ENCODE assay signal across 16 cellular contexts in the genomic region with DNA sequence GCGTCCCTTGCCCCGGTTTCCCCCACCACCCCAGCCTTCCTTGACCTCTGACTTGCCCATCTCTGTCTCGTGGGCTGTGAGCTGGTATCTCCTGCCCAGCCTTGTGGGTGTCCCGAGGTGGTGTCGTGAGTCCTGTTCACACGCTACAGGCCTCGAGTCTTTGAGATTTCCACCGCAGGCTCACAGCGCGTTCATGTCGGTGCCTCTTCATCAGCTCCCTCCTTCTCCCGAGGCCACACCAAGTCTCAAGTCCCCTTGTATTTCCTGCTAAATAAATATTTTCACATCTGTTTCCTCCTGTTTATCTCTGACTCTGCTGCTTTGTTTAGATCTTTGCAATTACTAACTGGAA.
A peak's percentile ranks its signal among the peaks of the same experiment; 100 is the strongest.
DNase-seq lines count a peak whose midpoint lies in the region; ATAC-seq and TF ChIP-seq lines count a peak whose summit lies in the region.
"Had no signal": no experiment of that assay in that cellular context is flagged by ENCODE, and none has a peak within 500 bp of the region (broad histone marks: within the 10 kb centered on the region; RNA-seq: fewer than 3 reads in every experiment).

No MANE protein-coding gene starts in this region.

- H3K4me2 ChIP-seq in trophoblast cell (ENCODE audit: low read length): no peak overlapping the region
- H3K4me2 ChIP-seq: PC-9 had no signal

- POLR2A ChIA-PET in Caco-2 (lab: Charles Lee): no interaction called here

- H2AFZ ChIP-seq in trophoblast cell (ENCODE audit: insufficient read depth, low read length, poor library complexity): no peak overlapping the region
- H2AFZ ChIP-seq: PC-9 had no signal

- DNase-seq in Caco-2 (no peak), cardiac fibroblast (ENCODE audit: low read depth in 2 of 2) (peak; percentile 16 to 21), kidney tubule cell (ENCODE audit: low spot score) (peak; percentile 23), trophoblast cell (no peak), GDM1 (lab: John Stamatoyannopoulos, UW) (no peak), ureter (ENCODE audit: low spot score) (no peak), GM19240 (ENCODE audit: insufficient read length, low spot score) (no peak)
- no peak for DNase-seq in activated CD8-positive, alpha-beta memory T cell treated with anti-CD3 and anti-CD28 coated beads, Interleukin-2, amount 10 ng/mL, durations not matched to agents 7 days and 5 days
- DNase-seq: activated CD4-positive, alpha-beta T cell treated with anti-CD3 and anti-CD28 coated beads for 36 hours; activated T-cell treated with anti-CD3 and anti-CD28 coated beads, Interleukin-2, amount 50 U/mL, for 4 hours; effector CD4-positive, alpha-beta T cell; left colon; NCI-H1105; NCI-H510A; PC-9; uterus had no signal

- no peaks in the 10 kb centered on the region for H3K27me3 Mint-ChIP-seq in Caco-2 (ENCODE audit: insufficient read depth, unreplicated experiment)
- H3K27me3 Mint-ChIP-seq in activated CD8-positive, alpha-beta memory T cell treated with anti-CD3 and anti-CD28 coated beads, Interleukin-2, amount 10 ng/mL, durations not matched to agents 7 days and 5 days: peaks cover 6% of the 10 kb centered on the region

- no peaks in the 10 kb centered on the region for H3K9me3 ChIP-seq in Caco-2
- H3K9me3 ChIP-seq in trophoblast cell (ENCODE audit: insufficient read depth, low read depth, low read length): peaks cover 2% of the 10 kb centered on the region
- H3K9me3 ChIP-seq: uterus had no signal

- peak overlapping the region; percentile 81 for H3K27ac Mint-ChIP-seq in Caco-2 (ENCODE audit: unreplicated experiment)
- H3K27ac Mint-ChIP-seq in activated CD8-positive, alpha-beta memory T cell treated with anti-CD3 and anti-CD28 coated beads, Interleukin-2, amount 10 ng/mL, durations not matched to agents 7 days and 5 days: no peak overlapping the region
- H3K27ac Mint-ChIP-seq: activated CD4-positive, alpha-beta T cell treated with anti-CD3 and anti-CD28 coated beads for 36 hours had no signal

- no peaks in the 10 kb centered on the region for H3K79me1 ChIP-seq in trophoblast cell (ENCODE audit: low read length)

- no peak overlapping the region for H3K9ac ChIP-seq in trophoblast cell (ENCODE audit: low read length)

- no peak overlapping the region for H3K4me3 Mint-ChIP-seq in Caco-2 (ENCODE audit: unreplicated experiment)
- no peak overlapping the region for H3K4me3 Mint-ChIP-seq in activated CD8-positive, alpha-beta memory T cell treated with anti-CD3 and anti-CD28 coated beads, Interleukin-2, amount 10 ng/mL, durations not matched to agents 7 days and 5 days
- H3K4me3 Mint-ChIP-seq: activated CD4-positive, alpha-beta T cell treated with anti-CD3 and anti-CD28 coated beads for 36 hours; activated T-cell treated with anti-CD3 and anti-CD28 coated beads, Interleukin-2, amount 50 U/mL, for 4 hours had no signal

- H3K4me3 ChIP-seq in Caco-2 (ENCODE audit: low read depth, low read length) (no peak overlapping the region), cardiac fibroblast (replicated peaks in 1 of 2; ENCODE audit: low read depth in 2 of 2, low read length in 2 of 2) (no peak overlapping the region), trophoblast cell (ENCODE audit: low read depth, low read length) (no peak overlapping the region)
- H3K4me3 ChIP-seq: PC-9, uterus had no signal

- H2BK12ac ChIP-seq in trophoblast cell (ENCODE audit: low read length): no peak overlapping the region

- ATAC-seq in activated CD8-positive, alpha-beta memory T cell treated with anti-CD3 and anti-CD28 coated beads, Interleukin-2, amount 10 ng/mL, durations not matched to agents 7 days and 5 days: no peak
- ATAC-seq: activated CD4-positive, alpha-beta T cell treated with anti-CD3 and anti-CD28 coated beads for 36 hours; activated T-cell treated with anti-CD3 and anti-CD28 coated beads, Interleukin-2, amount 50 U/mL, for 4 hours; left colon had no signal

- H3K4me1 ChIP-seq in Caco-2: peaks cover 20% of the 10 kb centered on the region
- peaks cover 5 to 6% of the 10 kb centered on the region in 2 experiments for H3K4me1 ChIP-seq in trophoblast cell (ENCODE audit: control insufficient read depth in 1 of 2, insufficient read depth in 2 of 2, low read length in 2 of 2)
- H3K4me1 ChIP-seq: uterus had no signal

- H3K9me3 Mint-ChIP-seq in Caco-2 (ENCODE audit: unreplicated experiment): no peaks in the 10 kb centered on the region
- no peaks in the 10 kb centered on the region for H3K9me3 Mint-ChIP-seq in activated CD8-positive, alpha-beta memory T cell treated with anti-CD3 and anti-CD28 coated beads, Interleukin-2, amount 10 ng/mL, durations not matched to agents 7 days and 5 days (ENCODE audit: low read depth)
- H3K9me3 Mint-ChIP-seq: activated T-cell treated with anti-CD3 and anti-CD28 coated beads, Interleukin-2, amount 50 U/mL, for 4 hours had no signal

- no peak overlapping the region for H4K12ac ChIP-seq in trophoblast cell (ENCODE audit: low read depth, low read length)

- H2BK120ac ChIP-seq in trophoblast cell (ENCODE audit: insufficient read depth, low read length, poor library complexity): peak overlapping the region; percentile 10

- no peak for TF ChIP-seq CTCF in Caco-2 (IDR thresholded peaks at IDR 0.05; ENCODE audit: insufficient read depth in 1 of 2, low read depth in 1 of 2, low read length in 1 of 2, severe bottlenecking in 1 of 2, unreplicated experiment in 1 of 2)
- no peak for TF ChIP-seq CTCF in cardiac fibroblast (IDR thresholded peaks at IDR 0.05; ENCODE audit: low read depth, low read length)

- peaks cover 1% of the 10 kb centered on the region; the same call in 1 of the 2 replicates for H3K36me3 ChIP-seq in Caco-2 (ENCODE audit: control insufficient read depth, insufficient read depth, low read length)
- no peaks in the 10 kb centered on the region for H3K36me3 ChIP-seq in trophoblast cell (ENCODE audit: control insufficient read depth in 1 of 2, insufficient read depth in 2 of 2, low read length in 2 of 2)
- H3K36me3 ChIP-seq: uterus had no signal

- peaks cover 27% of the 10 kb centered on the region for H3K36me3 Mint-ChIP-seq in Caco-2 (ENCODE audit: insufficient read depth, unreplicated experiment)
- H3K36me3 Mint-ChIP-seq in activated CD8-positive, alpha-beta memory T cell treated with anti-CD3 and anti-CD28 coated beads, Interleukin-2, amount 10 ng/mL, durations not matched to agents 7 days and 5 days: no peaks in the 10 kb centered on the region

- CTCF ChIA-PET in Caco-2 (lab: Charles Lee): no interaction called here
- CTCF ChIA-PET in activated CD8-positive, alpha-beta memory T cell treated with anti-CD3 and anti-CD28 coated beads, Interleukin-2, amount 10 ng/mL, durations not matched to agents 7 days and 5 days (lab: Charles Lee): no interaction called here

- no peak overlapping the region for H3K23ac ChIP-seq in trophoblast cell (ENCODE audit: low read length)

- H3K18ac ChIP-seq in trophoblast cell (ENCODE audit: low read length): no peak overlapping the region

- H4K91ac ChIP-seq in trophoblast cell (ENCODE audit: low read depth, low read length): no peak overlapping the region

- H4K8ac ChIP-seq in trophoblast cell (ENCODE audit: low read depth, low read length): no peak overlapping the region

- no peak overlapping the region for H2AK5ac ChIP-seq in trophoblast cell (ENCODE audit: low read length)

- H3K27me3 ChIP-seq in Caco-2 (replicated peaks; ENCODE audit: control insufficient read depth, insufficient read depth, low read length) (no peaks in the 10 kb centered on the region), trophoblast cell (ENCODE audit: insufficient read depth, low read length) (no peaks in the 10 kb centered on the region)
- H3K27me3 ChIP-seq: uterus had no signal

- no peak overlapping the region for H3K27ac ChIP-seq in trophoblast cell (ENCODE audit: low read depth, low read length)
- H3K27ac ChIP-seq: PC-9 had no signal

- H2BK5ac ChIP-seq in trophoblast cell (ENCODE audit: low read depth, low read length, poor library complexity): no peak overlapping the region

- no peak overlapping the region for H3K4ac ChIP-seq in trophoblast cell (ENCODE audit: low read depth, low read length)

- H3K79me2 ChIP-seq in trophoblast cell (ENCODE audit: control insufficient read depth, insufficient read depth, low read length, poor library complexity): peaks cover 1% of the 10 kb centered on the region

- no TSS peak for BruUV-seq in Caco-2 (replicated peaks; lab: Mats Ljungman, UMichigan)

- peaks cover 39% of the 10 kb centered on the region for H3K4me1 Mint-ChIP-seq in Caco-2 (ENCODE audit: low read depth, unreplicated experiment)
- H3K4me1 Mint-ChIP-seq in activated CD8-positive, alpha-beta memory T cell treated with anti-CD3 and anti-CD28 coated beads, Interleukin-2, amount 10 ng/mL, durations not matched to agents 7 days and 5 days: no peaks in the 10 kb centered on the region
- H3K4me1 Mint-ChIP-seq: activated CD4-positive, alpha-beta T cell treated with anti-CD3 and anti-CD28 coated beads for 36 hours had no signal

- H3K14ac ChIP-seq in trophoblast cell (ENCODE audit: low read length): no peak overlapping the region

- no CpG with 5 or more reads among the region's 12 CpGs for WGBS in trophoblast cell (ENCODE audit: extremely low coverage, insufficient coverage, insufficient read length)

- intact Hi-C loops in Caco-2 (cut with micrococcal nuclease; ENCODE audit: unreplicated experiment): no loop called here

Comparison
In these comparisons a context has a peak if more than half of its experiments do, and no peak if none do; other contexts are left out.
1. DNase-seq: peak in cardiac fibroblast (2 of 2) and kidney tubule cell (single experiment); none in Caco-2 (0 of 2), trophoblast cell (0 of 2), activated CD8-positive, alpha-beta memory T cell treated with anti-CD3 and anti-CD28 coated beads, Interleukin-2, amount 10 ng/mL, durations not matched to agents 7 days and 5 days (single experiment), GDM1 (single experiment), ureter (single experiment) and GM19240 (single experiment).